In the genomic region with DNA sequence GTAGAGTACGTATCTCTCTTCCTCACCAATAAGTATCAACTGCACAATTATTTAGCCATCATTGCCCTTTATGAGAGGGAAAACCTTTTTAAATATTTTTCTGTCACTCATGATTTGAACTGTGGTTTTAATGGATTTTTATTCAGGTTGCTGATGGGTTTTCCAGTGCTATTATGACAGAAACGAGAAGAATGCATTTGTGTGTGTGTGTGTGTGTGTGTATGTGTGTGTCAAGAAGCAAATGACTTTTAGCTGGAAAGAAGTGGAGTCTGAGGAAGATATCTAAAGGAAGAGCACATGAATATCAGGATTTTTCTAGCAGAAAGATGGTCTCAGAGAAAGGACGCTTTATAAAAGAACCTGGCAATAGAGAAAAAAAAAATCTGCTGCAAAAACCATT, we compare ENCODE assay signal across 26 cellular contexts.
"Had no signal": no experiment of that assay in that cellular context is flagged by ENCODE, and none has a peak within 500 bp of the region (broad histone marks: within the 10 kb centered on the region; RNA-seq: fewer than 3 reads in every experiment).

No MANE protein-coding gene starts in this region.

- H3K27me3 ChIP-seq: pancreas, right lobe of liver, sigmoid colon, stomach, thyroid gland, tibial nerve, upper lobe of left lung, vagina had no signal

- DNase-seq: naive thymus-derived CD4-positive, alpha-beta T cell; natural killer cell; nucleus accumbens; pancreas; right cardiac atrium; right lobe of liver; sigmoid colon; small intestine; stimulated activated CD4-positive, alpha-beta T cell treated with anti-CD3 and anti-CD28 coated beads, Interleukin-15, amount 100 ng/mL, for 24 hours; stimulated activated CD4-positive, alpha-beta T cell treated with anti-CD3 and anti-CD28 coated beads, Interleukin-2, amount 100 ng/mL, for 24 hours; stimulated activated CD4-positive, alpha-beta T cell treated with anti-CD3 and anti-CD28 coated beads, Interleukin-2, amount 100 ng/mL, for 48 hours; stimulated activated CD4-positive, alpha-beta T cell treated with anti-CD3 and anti-CD28 coated beads, Interleukin-4, amount 100 ng/mL, for 24 hours; stimulated activated naive B cell treated with anti-CD40 and anti-IgM and Interleukin-4, amounts not matched to agents 10 μg/mL and 1 μg/mL and 100 μg/mL, for 72 hours; stimulated activated naive CD4-positive, alpha-beta T cell treated with Interleukin-2 at 50 U/mL for 16 hours; stomach; thyroid gland; trophoblast cell had no signal

- H3K4me1 ChIP-seq: pancreas, prostate gland, right lobe of liver, sigmoid colon, stomach, thyroid gland, tibial nerve, upper lobe of left lung, vagina had no signal

- H3K4me3 ChIP-seq: pancreas, prostate gland, right lobe of liver, sigmoid colon, stomach, thoracic aorta, thyroid gland, tibial nerve, upper lobe of left lung, vagina had no signal

- H3K27me3 Mint-ChIP-seq: naive thymus-derived CD4-positive, alpha-beta T cell; stimulated activated naive B cell treated with anti-CD40 and anti-IgM and Interleukin-4, amounts not matched to agents 10 μg/mL and 1 μg/mL and 100 μg/mL, for 72 hours; stimulated activated naive CD8-positive, alpha-beta T cell treated with anti-CD3 and anti-CD28 coated beads, Interleukin-15, Interleukin-2, amounts not matched to agents 100 ng/mL and 50 ng/mL, for 24 hours had no signal

- H3K9me3 ChIP-seq: pancreas, prostate gland, right lobe of liver, sigmoid colon, stomach, thoracic aorta, thyroid gland, upper lobe of left lung, vagina had no signal

- H3K9me3 Mint-ChIP-seq: natural killer cell; nephron; stimulated activated effector memory CD8-positive, alpha-beta T cell treated with anti-CD3 and anti-CD28 coated beads, Interleukin-12 subunit alpha, Interleukin-12 subunit beta, amount 100 ng/mL, for 72 hours had no signal

- H3K36me3 ChIP-seq: pancreas, prostate gland, right lobe of liver, sigmoid colon, stomach, thoracic aorta, thyroid gland, tibial nerve, upper lobe of left lung, vagina had no signal

- H3K36me3 Mint-ChIP-seq: natural killer cell; stimulated activated effector memory CD8-positive, alpha-beta T cell treated with anti-CD3 and anti-CD28 coated beads, Interleukin-12 subunit alpha, Interleukin-12 subunit beta, amount 100 ng/mL, for 72 hours had no signal

- H3K27ac Mint-ChIP-seq: nephron; stimulated activated effector memory CD8-positive, alpha-beta T cell treated with anti-CD3 and anti-CD28 coated beads, Interleukin-12 subunit alpha, Interleukin-12 subunit beta, amount 100 ng/mL, for 72 hours; stimulated activated naive B cell treated with anti-CD40 and anti-IgM and Interleukin-4, amounts not matched to agents 10 μg/mL and 1 μg/mL and 100 μg/mL, for 72 hours; stimulated activated naive CD8-positive, alpha-beta T cell treated with anti-CD3 and anti-CD28 coated beads, Interleukin-15, Interleukin-2, amounts not matched to agents 100 ng/mL and 50 ng/mL, for 24 hours had no signal

- ATAC-seq: natural killer cell; pancreas; stimulated activated effector memory CD8-positive, alpha-beta T cell treated with anti-CD3 and anti-CD28 coated beads, Interleukin-12 subunit alpha, Interleukin-12 subunit beta, amount 100 ng/mL, for 72 hours; stimulated activated naive B cell treated with anti-CD40 and anti-IgM and Interleukin-4, amounts not matched to agents 10 μg/mL and 1 μg/mL and 100 μg/mL, for 72 hours had no signal

- H3K4me1 Mint-ChIP-seq: nephron had no signal

- H3K27ac ChIP-seq: pancreas, prostate gland, right lobe of liver, sigmoid colon, stomach, thoracic aorta, thyroid gland, tibial nerve, upper lobe of left lung, vagina had no signal

- H3K4me3 Mint-ChIP-seq: natural killer cell; nephron; neural crest cell; stimulated activated effector memory CD8-positive, alpha-beta T cell treated with anti-CD3 and anti-CD28 coated beads, Interleukin-12 subunit alpha, Interleukin-12 subunit beta, amount 100 ng/mL, for 72 hours; stimulated activated naive B cell treated with anti-CD40 and anti-IgM and Interleukin-4, amounts not matched to agents 10 μg/mL and 1 μg/mL and 100 μg/mL, for 72 hours; stimulated activated naive CD8-positive, alpha-beta T cell treated with anti-CD3 and anti-CD28 coated beads, Interleukin-15, Interleukin-2, amounts not matched to agents 100 ng/mL and 50 ng/mL, for 24 hours had no signal
